ENCODE assay signal across 11 cellular contexts in genomic region chr12:78457951-78458350, GRCh38.
DNase-seq lines count a peak whose midpoint lies in the region; ATAC-seq and TF ChIP-seq lines count a peak whose summit lies in the region.
"Had no signal": no experiment of that assay in that cellular context is flagged by ENCODE, and none has a peak within 500 bp of the region (broad histone marks: within the 10 kb centered on the region; RNA-seq: fewer than 3 reads in every experiment).

No MANE protein-coding gene starts in this region.

- H3K9me3 ChIP-seq in PC-3 (ENCODE audit: low read length): no peaks in the 10 kb centered on the region
- no peaks in the 10 kb centered on the region for H3K9me3 ChIP-seq in CD8-positive, alpha-beta memory T cell (ENCODE audit: low read length)
- H3K9me3 ChIP-seq: thyroid gland had no signal

- no peaks in the 10 kb centered on the region for H3K36me3 Mint-ChIP-seq in CD8-positive, alpha-beta memory T cell
- H3K36me3 Mint-ChIP-seq: activated naive CD8-positive, alpha-beta T cell had no signal

- H3K9me2 ChIP-seq in PC-3 (replicated peaks; ENCODE audit: low read length): no peaks in the 10 kb centered on the region

- no peak overlapping the region for H3K9ac ChIP-seq in PC-3 (ENCODE audit: low read length)

- H3K4me2 ChIP-seq in PC-3 (ENCODE audit: low read length): no peak overlapping the region

- POLR2A ChIA-PET in PC-3 (lab: Charles Lee; ENCODE audit: unreplicated experiment): no interaction called here
- POLR2A ChIA-PET in CD8-positive, alpha-beta memory T cell (lab: Charles Lee): no interaction called here

- 0 out of 2 replicates have a peak overlapping the region, but pooled peaks have one; percentile 2 for H3K27ac ChIP-seq in PC-3 (ENCODE audit: low read length)
- H3K27ac ChIP-seq in CD8-positive, alpha-beta memory T cell (ENCODE audit: low read depth, low read length): no peak overlapping the region
- H3K27ac ChIP-seq in brain microvascular endothelial cell: no peak overlapping the region
- H3K27ac ChIP-seq: thyroid gland had no signal

- H3K27me3 ChIP-seq in PC-3 (ENCODE audit: low read length): no peaks in the 10 kb centered on the region
- no peaks in the 10 kb centered on the region for H3K27me3 ChIP-seq in CD8-positive, alpha-beta memory T cell (ENCODE audit: insufficient read depth, low read length, poor library complexity, severe bottlenecking)
- H3K27me3 ChIP-seq in brain microvascular endothelial cell (replicated peaks): no peaks in the 10 kb centered on the region
- H3K27me3 ChIP-seq: thyroid gland had no signal

- CTCF ChIA-PET in PC-3 (lab: Charles Lee): no interaction called here
- CTCF ChIA-PET in CD8-positive, alpha-beta memory T cell (lab: Charles Lee): no interaction called here

- no peak overlapping the region for H3K4me3 Mint-ChIP-seq in CD8-positive, alpha-beta memory T cell
- H3K4me3 Mint-ChIP-seq: activated naive CD8-positive, alpha-beta T cell had no signal

- in situ Hi-C loops in brain microvascular endothelial cell (cut with HindIII; ENCODE audit: low pct_ligation_motif_present, low sequenced_read_pairs): no loop called here

- H3K27ac Mint-ChIP-seq in CD8-positive, alpha-beta memory T cell: no peak overlapping the region
- H3K27ac Mint-ChIP-seq: activated naive CD8-positive, alpha-beta T cell had no signal

- H3K36me3 ChIP-seq in PC-3 (ENCODE audit: low read depth, low read length): no peaks in the 10 kb centered on the region
- H3K36me3 ChIP-seq in CD8-positive, alpha-beta memory T cell (ENCODE audit: insufficient read depth, low read length): no peaks in the 10 kb centered on the region
- no peaks in the 10 kb centered on the region for H3K36me3 ChIP-seq in brain microvascular endothelial cell (replicated peaks)
- H3K36me3 ChIP-seq: thyroid gland had no signal

- DNase-seq in AG10803 (ENCODE audit: low read depth): peak; percentile 1
- DNase-seq in PC-3: peak; percentile 41
- no peak for DNase-seq in DMS114 treated with DMSO at 0.1 percent for 48 hours (lab: John Stamatoyannopoulos, UW; ENCODE audit: unreplicated experiment)
- DNase-seq in CD8-positive, alpha-beta memory T cell: no peak
- no peak for DNase-seq in brain microvascular endothelial cell
- DNase-seq in stimulated activated CD4-positive, alpha-beta T cell treated with anti-CD3 and anti-CD28 coated beads, Interleukin-1b, Interleukin-23, amount 100 ng/mL, for 48 hours: no peak
- DNase-seq: thyroid gland had no signal

- no peaks in the 10 kb centered on the region for H3K4me1 Mint-ChIP-seq in CD8-positive, alpha-beta memory T cell

- intact Hi-C loops in PC-3 (cut with micrococcal nuclease): no loop called here

- peaks cover 11 to 17% (median 12%) of the 10 kb centered on the region in 5 donors for H3K9me3 Mint-ChIP-seq in CD8-positive, alpha-beta memory T cell

- H4K20me1 ChIP-seq in PC-3 (ENCODE audit: low read length): no peaks in the 10 kb centered on the region

- H3K4me1 ChIP-seq in PC-3 (ENCODE audit: insufficient read depth, low read length): peaks cover 9% of the 10 kb centered on the region
- H3K4me1 ChIP-seq in CD8-positive, alpha-beta memory T cell (ENCODE audit: insufficient read depth, low read length): no peaks in the 10 kb centered on the region
- H3K4me1 ChIP-seq: thyroid gland had no signal

- H3K79me2 ChIP-seq in PC-3 (ENCODE audit: low read length): no peaks in the 10 kb centered on the region

- TF ChIP-seq CTCF in AG10803 (conservative IDR thresholded peaks at IDR 0.05; ENCODE audit: low read length) (no peak), PC-3 (conservative IDR thresholded peaks at IDR 0.05; ENCODE audit: low read depth, low read length) (no peak), brain microvascular endothelial cell (IDR thresholded peaks at IDR 0.05; ENCODE audit: low read depth, low read length, missing control alignments) (no peak)

- no peak overlapping the region for H2AFZ ChIP-seq in PC-3 (ENCODE audit: low read length)

- no peaks in the 10 kb centered on the region for H3K27me3 Mint-ChIP-seq in CD8-positive, alpha-beta memory T cell
- H3K27me3 Mint-ChIP-seq: activated naive CD8-positive, alpha-beta T cell had no signal

- ATAC-seq in GM19455 (IDR thresholded peaks at IDR 0.05; ENCODE audit: unreplicated experiment): peak; percentile 100
- ATAC-seq in HG03064 (IDR thresholded peaks at IDR 0.05; ENCODE audit: low read depth, unreplicated experiment): peak; percentile 99
- ATAC-seq in PC-3: peak; percentile 83
- ATAC-seq: sciatic nerve had no signal

- no peak overlapping the region for H3K4me3 ChIP-seq in AG10803 (ENCODE audit: low read length)
- no peak overlapping the region for H3K4me3 ChIP-seq in PC-3 (ENCODE audit: low read length)
- no peak overlapping the region for H3K4me3 ChIP-seq in CD8-positive, alpha-beta memory T cell (ENCODE audit: low read length)
- no peak overlapping the region for H3K4me3 ChIP-seq in brain microvascular endothelial cell (ENCODE audit: low read depth, low read length)
- H3K4me3 ChIP-seq: thyroid gland had no signal

- H3F3A ChIP-seq in PC-3 (ENCODE audit: low read length, unreplicated experiment): no peaks in the 10 kb centered on the region

- no TSS peak for BruUV-seq in PC-3 (replicated peaks; lab: Mats Ljungman, UMichigan)

Comparison
In these comparisons a context has a peak if more than half of its experiments do, and no peak if none do; other contexts are left out.
1. DNase-seq: peak in AG10803 (single experiment) and PC-3 (single experiment); none in DMS114 treated with DMSO at 0.1 percent for 48 hours (single experiment), CD8-positive, alpha-beta memory T cell (0 of 5), brain microvascular endothelial cell (single experiment) and stimulated activated CD4-positive, alpha-beta T cell treated with anti-CD3 and anti-CD28 coated beads, Interleukin-1b, Interleukin-23, amount 100 ng/mL, for 48 hours (single experiment).
2. Peak in every context shown above with its lines, with median percentiles within 50 percentile points of each other: ATAC-seq.